In the genomic region with DNA sequence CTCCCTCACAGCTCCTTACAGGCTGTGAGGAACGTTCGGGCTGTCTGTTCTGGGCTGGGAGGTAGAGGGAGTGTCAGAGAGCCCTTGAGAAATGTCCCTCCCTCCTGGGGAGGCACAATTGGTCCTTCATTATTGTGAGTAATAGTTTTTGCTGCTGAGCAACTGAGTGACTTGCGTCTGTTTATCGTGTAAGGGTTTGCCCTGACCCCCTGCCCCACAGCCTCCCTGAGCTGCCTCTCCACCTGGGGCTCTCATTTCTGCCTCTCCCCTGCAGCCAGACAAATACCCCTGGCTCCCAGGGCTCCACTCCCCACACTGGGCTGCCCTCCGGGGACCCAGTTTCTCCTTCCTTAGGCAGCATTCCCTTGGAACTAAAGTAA, we compare ENCODE assay signal across 12 cellular contexts.
DNase-seq lines count a peak whose midpoint lies in the region; ATAC-seq and TF ChIP-seq lines count a peak whose summit lies in the region.
"Had no signal": no experiment of that assay in that cellular context is flagged by ENCODE, and none has a peak within 500 bp of the region (broad histone marks: within the 10 kb centered on the region; RNA-seq: fewer than 3 reads in every experiment).

No MANE protein-coding gene starts in this region.

- H3K4me3 ChIP-seq in testis: no peak overlapping the region
- no peak overlapping the region for H3K4me3 ChIP-seq in smooth muscle cell

- no peaks in the 10 kb centered on the region for H3K4me1 ChIP-seq in testis
- H3K4me1 ChIP-seq in smooth muscle cell (ENCODE audit: low read depth): no peaks in the 10 kb centered on the region

- 29 to 31% methylated on average over 5 of the region's 5 CpGs for WGBS in testis, 2 donors
- WGBS in smooth muscle cell (ENCODE audit: low lambda C conversion rate): 54% methylated on average over 5 of the region's 5 CpGs

- H3K79me2 ChIP-seq in smooth muscle cell (ENCODE audit: low read depth): no peaks in the 10 kb centered on the region

- TF ChIP-seq POLR2A in testis (IDR thresholded peaks at IDR 0.05): no peak

- intact Hi-C loops in testis (cut with DNase I; ENCODE audit: low total_unique reads): no loop called here

- TF ChIP-seq CTCF in testis (IDR thresholded peaks at IDR 0.05) (no peak), smooth muscle cell (IDR thresholded peaks at IDR 0.05; ENCODE audit: borderline replicate concordance, insufficient read depth, poor library complexity, severe bottlenecking) (no peak)

- H3K27me3 ChIP-seq in testis: no peaks in the 10 kb centered on the region
- peaks cover 16% of the 10 kb centered on the region for H3K27me3 ChIP-seq in smooth muscle cell (ENCODE audit: low read depth)

- H3K4me2 ChIP-seq in smooth muscle cell: no peak overlapping the region
- H3K4me2 ChIP-seq: KMS-11 had no signal

- H3K9ac ChIP-seq in smooth muscle cell (ENCODE audit: low read depth): no peak overlapping the region
- H3K9ac ChIP-seq: KMS-11 had no signal

- no peak overlapping the region for H2AFZ ChIP-seq in smooth muscle cell (ENCODE audit: low read depth)

- no peak for ATAC-seq in HG03280 (IDR thresholded peaks at IDR 0.05; ENCODE audit: unreplicated experiment)

- no peaks in the 10 kb centered on the region for H3F3A ChIP-seq in smooth muscle cell (ENCODE audit: low read depth)

- H3K27ac ChIP-seq in testis: no peak overlapping the region
- no peak overlapping the region for H3K27ac ChIP-seq in smooth muscle cell (ENCODE audit: low read depth)
- H3K27ac ChIP-seq: KMS-11 had no signal

- H3K9me3 ChIP-seq in testis (no peaks in the 10 kb centered on the region), smooth muscle cell (replicated peaks; ENCODE audit: low read depth) (no peaks in the 10 kb centered on the region)

- H3K36me3 ChIP-seq in testis (ENCODE audit: low read depth, missing control alignments) (no peaks in the 10 kb centered on the region), smooth muscle cell (ENCODE audit: low read depth) (no peaks in the 10 kb centered on the region)

- DNase-seq in NCI-H2107 treated with DMSO at 0.1 percent for 48 hours (lab: John Stamatoyannopoulos, UW; ENCODE audit: unreplicated experiment) (peak; percentile 18), NCI-H2107 (lab: John Stamatoyannopoulos, UW) (no peak), NCI-H345 (lab: John Stamatoyannopoulos, UW) (peak; percentile 67), iPS-NIHi7 (ENCODE audit: extremely low spot score) (peak; percentile 15), testis (peak; percentile 13), smooth muscle cell (lab: John Stamatoyannopoulos, UW; ENCODE audit: unreplicated experiment) (no peak), T-helper 9 cell (no peak)
- DNase-seq: ACHN, GDM1, hypothalamus had no signal

- H4K20me1 ChIP-seq in smooth muscle cell (ENCODE audit: low read depth): no peaks in the 10 kb centered on the region

Comparison
In these comparisons a context has a peak if more than half of its experiments do, and no peak if none do; other contexts are left out.
1. DNase-seq: peak in NCI-H2107 treated with DMSO at 0.1 percent for 48 hours (single experiment), NCI-H345 (single experiment), iPS-NIHi7 (single experiment) and testis (single experiment); none in NCI-H2107 (single experiment), smooth muscle cell (single experiment) and T-helper 9 cell (single experiment).